ENCODE assay signal across 2 cellular contexts in the genomic region with DNA sequence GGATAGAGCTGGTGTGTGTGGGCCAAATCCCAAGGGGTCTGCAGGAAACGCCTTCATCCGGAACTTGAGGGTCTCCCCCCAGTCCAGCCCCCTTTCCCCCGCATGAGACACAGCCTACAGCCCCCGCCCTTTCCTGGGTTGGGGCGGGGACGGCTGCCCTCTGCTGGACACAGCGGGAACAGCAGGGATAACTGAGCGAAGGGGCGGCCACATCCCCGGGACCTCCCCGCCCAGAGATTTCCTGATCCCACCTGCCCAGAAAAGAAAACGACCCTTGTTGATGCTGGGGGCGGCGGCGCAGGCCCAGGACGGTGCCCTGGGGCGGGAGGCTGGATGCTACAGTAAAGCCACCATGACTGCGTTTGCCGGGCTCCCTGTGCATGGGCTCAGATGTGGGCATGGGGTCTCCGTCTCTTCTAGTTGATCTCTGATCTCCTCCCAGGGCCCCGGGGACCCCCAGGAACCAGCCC.
TF ChIP-seq lines count a peak whose summit lies in the region.

No MANE protein-coding gene starts in this region.

TF ChIP-seq in IMR-90, 13 proteins besides CTCF, POLR2A, EP300 and RAD21:
- no peak for TF ChIP-seq CEBPB (IDR thresholded peaks at IDR 0.05; ENCODE audit: low read depth, low read length)
- TF ChIP-seq MAZ (IDR thresholded peaks at IDR 0.05; ENCODE audit: borderline replicate concordance, low read depth, low read length) = peak; percentile 87; the same call in 1 of the 2 replicates
- TF ChIP-seq SMC3 (IDR thresholded peaks at IDR 0.05; ENCODE audit: low read depth, low read length) = peak; percentile 80

TF ChIP-seq in endothelial cell of umbilical vein, 7 proteins besides CTCF, POLR2A, EP300 and RAD21:
- TF ChIP-seq JUN (IDR thresholded peaks at IDR 0.05; ENCODE audit: borderline replicate concordance, insufficient read depth, insufficient read length, low read depth) (no peak), GATA2 (IDR thresholded peaks at IDR 0.05; ENCODE audit: insufficient read depth, insufficient read length, low read depth, low read length) (no peak), POLR2AphosphoS5 (IDR thresholded peaks at IDR 0.05; ENCODE audit: insufficient read depth, low read depth, low read length) (no peak), MYC (IDR thresholded peaks at IDR 0.05; ENCODE audit: low read depth, low read length) (no peak)
- TF ChIP-seq, protein P1, sequence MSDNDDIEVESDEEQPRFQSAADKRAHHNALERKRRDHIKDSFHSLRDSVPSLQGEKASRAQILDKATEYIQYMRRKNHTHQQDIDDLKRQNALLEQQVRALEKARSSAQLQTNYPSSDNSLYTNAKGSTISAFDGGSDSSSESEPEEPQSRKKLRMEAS (IDR thresholded peaks at IDR 0.05; ENCODE audit: insufficient read depth, insufficient read length) = no peak
